ENCODE assay signal across 12 cellular contexts in the genomic region with DNA sequence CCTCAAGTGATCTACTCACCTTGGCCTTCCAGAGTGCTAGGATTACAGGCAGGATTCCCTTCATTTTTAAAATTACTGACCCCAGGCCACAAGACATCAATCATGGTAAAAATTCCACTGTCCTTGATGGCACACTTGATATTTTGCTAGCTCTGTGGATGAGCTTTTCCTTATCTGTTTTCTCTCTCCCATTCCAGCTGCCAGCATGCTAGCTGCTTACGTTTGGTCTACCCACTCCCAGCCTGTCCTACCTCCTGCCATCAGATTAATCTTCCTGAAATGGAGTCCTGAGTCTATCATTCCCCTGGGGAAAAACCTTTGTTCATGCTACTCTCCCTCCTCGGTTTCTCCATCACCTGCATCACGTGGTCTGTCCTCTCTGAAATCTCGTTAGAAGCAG.
"Had no signal": no experiment of that assay in that cellular context is flagged by ENCODE, and none has a peak within 500 bp of the region (broad histone marks: within the 10 kb centered on the region; RNA-seq: fewer than 3 reads in every experiment).

No MANE protein-coding gene starts in this region.

- DNase-seq: activated CD4-positive, alpha-beta T cell treated with anti-CD3 and anti-CD28 coated beads, Interleukin-2, amount 50 U/mL, for 48 hours; activated gamma-delta T cell treated with Interleukin-2 at 50 U/mL for 16 hours; activated T-cell treated with anti-CD3 and anti-CD28 coated beads, Interleukin-2, amount 50 U/mL, for 48 hours; caudate nucleus; cortex of kidney; effector memory CD4-positive, alpha-beta T cell; stimulated activated CD4-positive, alpha-beta T cell treated with anti-CD3 and anti-CD28 coated beads, Interleukin-4, amount 100 ng/mL, for 4 hours; stomach had no signal

- ATAC-seq: activated CD4-positive, CD25-positive, alpha-beta regulatory T cell treated with anti-CD3 and anti-CD28 coated beads, Interleukin-2, amount 50 U/mL, for 24 hours had no signal

- H3K4me1 ChIP-seq: stomach, vagina had no signal

- H3K4me3 ChIP-seq: skin epidermis, stomach, vagina had no signal

- H3K27ac ChIP-seq: parathyroid adenoma, skin epidermis, stomach, vagina had no signal

- H3K36me3 ChIP-seq: vagina had no signal

- H3K27me3 ChIP-seq: stomach, vagina had no signal

- H3K9me3 ChIP-seq: stomach, vagina had no signal

- H3K9ac ChIP-seq: parathyroid adenoma had no signal
